ENCODE assay signal across 8 cellular contexts in the genomic region with DNA sequence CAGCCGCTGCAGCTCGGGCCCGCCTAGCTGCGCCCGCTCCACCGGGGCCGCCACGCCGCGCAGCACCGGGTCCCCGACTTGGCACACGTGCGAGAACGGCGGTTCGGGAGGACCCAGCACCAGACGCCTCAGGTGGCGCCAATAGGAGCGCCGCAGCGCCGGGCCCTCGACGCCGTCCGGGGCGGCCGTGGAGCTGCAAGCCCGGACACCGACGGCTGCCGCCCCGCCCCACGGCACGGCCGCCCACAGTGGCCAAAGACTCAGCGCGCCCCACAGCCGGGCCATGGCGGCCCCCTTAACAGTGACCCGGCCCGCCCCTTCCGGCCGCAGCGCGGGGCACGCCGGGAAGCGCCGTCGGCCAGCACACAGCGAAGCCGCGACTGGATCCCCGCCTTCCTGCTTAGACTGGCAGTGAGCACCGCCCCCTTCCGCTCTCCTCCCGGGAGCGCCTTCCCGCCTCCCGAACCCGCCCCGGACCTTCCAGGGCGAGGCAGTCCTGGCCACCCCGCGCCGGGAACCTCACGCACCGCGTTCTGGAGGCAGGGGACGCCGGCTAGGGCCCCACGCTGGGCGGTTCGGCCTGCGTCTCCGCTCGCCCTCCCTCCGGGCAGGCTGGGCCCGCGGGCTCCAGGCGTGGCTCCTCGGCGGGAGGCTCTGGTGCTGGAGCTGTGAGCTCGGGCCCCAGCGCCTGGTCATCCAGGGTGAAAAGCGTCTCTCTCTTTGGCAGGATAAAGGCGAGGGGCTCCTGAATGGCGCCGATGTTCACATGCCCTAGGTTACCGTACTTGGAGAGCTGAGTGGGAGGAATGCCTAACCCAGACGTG. TPM values are rescaled to one million over a fixed set of nuclear protein-coding genes. Genes with fewer than 3 reads are reported as not detected.
A peak's percentile ranks its signal among the peaks of the same experiment; 100 is the strongest.
DNase-seq lines count a peak whose midpoint lies in the region; ATAC-seq and TF ChIP-seq lines count a peak whose summit lies in the region.

A gene with protein sequence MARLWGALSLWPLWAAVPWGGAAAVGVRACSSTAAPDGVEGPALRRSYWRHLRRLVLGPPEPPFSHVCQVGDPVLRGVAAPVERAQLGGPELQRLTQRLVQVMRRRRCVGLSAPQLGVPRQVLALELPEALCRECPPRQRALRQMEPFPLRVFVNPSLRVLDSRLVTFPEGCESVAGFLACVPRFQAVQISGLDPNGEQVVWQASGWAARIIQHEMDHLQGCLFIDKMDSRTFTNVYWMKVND (minus strand): TSS at position 303 of the 824 bp plus-strand sequence. CDS start 18 bp downstream, at position 285.

- H3K4me3 ChIP-seq in muscle layer of colon (ENCODE audit: low read depth in 1 of 2, low read length in 2 of 2): peak within 1 kb of the TSS; percentile 77 to 79

- peaks cover 37% of the 10 kb centered on the region for H3K4me1 ChIP-seq in muscle layer of colon (ENCODE audit: insufficient read depth, low read length)

- H3K27ac ChIP-seq in muscle layer of colon (ENCODE audit: low read depth, low read length): peak within 1 kb of the TSS; percentile 98

- H3K27me3 ChIP-seq in muscle layer of colon (ENCODE audit: control insufficient read depth in 1 of 2, insufficient read depth in 2 of 2, low read length in 2 of 2): no peaks in the 10 kb centered on the region

- peak; percentile 88 for ATAC-seq in GM21737 (IDR thresholded peaks at IDR 0.05; ENCODE audit: unreplicated experiment)
- peak; percentile 90 for ATAC-seq in esophagus mucosa

- DNase-seq in DMS79 treated with DMSO at 0.1 percent for 48 hours (lab: John Stamatoyannopoulos, UW): peak; percentile 65
- peak; percentile 68 for DNase-seq in KG1 (lab: John Stamatoyannopoulos, UW)
- DNase-seq in activated T-cell treated with anti-CD3 and anti-CD28 coated beads, Interleukin-2, amount 50 U/mL, for 48 hours: peak; percentile 88 to 91
- DNase-seq in stimulated activated CD8-positive, alpha-beta memory T cell treated with anti-CD3 and anti-CD28 coated beads, Interleukin-7, amount 100 ng/mL, for 1 hour (ENCODE audit: low read depth in 2 of 2): peak; percentile 70 to 75

- peak within 1 kb of the TSS; percentile 46 for H3K9ac ChIP-seq in muscle layer of colon (ENCODE audit: low read length)

- peaks cover 53% of the 10 kb centered on the region for H3K36me3 ChIP-seq in muscle layer of colon (ENCODE audit: insufficient read depth, low read length)

- H3K9me3 ChIP-seq in muscle layer of colon (ENCODE audit: low read length): no peaks in the 10 kb centered on the region

TF ChIP-seq in PFSK-1, 5 proteins besides CTCF, POLR2A, EP300 and RAD21:
- TF ChIP-seq, protein P1, sequence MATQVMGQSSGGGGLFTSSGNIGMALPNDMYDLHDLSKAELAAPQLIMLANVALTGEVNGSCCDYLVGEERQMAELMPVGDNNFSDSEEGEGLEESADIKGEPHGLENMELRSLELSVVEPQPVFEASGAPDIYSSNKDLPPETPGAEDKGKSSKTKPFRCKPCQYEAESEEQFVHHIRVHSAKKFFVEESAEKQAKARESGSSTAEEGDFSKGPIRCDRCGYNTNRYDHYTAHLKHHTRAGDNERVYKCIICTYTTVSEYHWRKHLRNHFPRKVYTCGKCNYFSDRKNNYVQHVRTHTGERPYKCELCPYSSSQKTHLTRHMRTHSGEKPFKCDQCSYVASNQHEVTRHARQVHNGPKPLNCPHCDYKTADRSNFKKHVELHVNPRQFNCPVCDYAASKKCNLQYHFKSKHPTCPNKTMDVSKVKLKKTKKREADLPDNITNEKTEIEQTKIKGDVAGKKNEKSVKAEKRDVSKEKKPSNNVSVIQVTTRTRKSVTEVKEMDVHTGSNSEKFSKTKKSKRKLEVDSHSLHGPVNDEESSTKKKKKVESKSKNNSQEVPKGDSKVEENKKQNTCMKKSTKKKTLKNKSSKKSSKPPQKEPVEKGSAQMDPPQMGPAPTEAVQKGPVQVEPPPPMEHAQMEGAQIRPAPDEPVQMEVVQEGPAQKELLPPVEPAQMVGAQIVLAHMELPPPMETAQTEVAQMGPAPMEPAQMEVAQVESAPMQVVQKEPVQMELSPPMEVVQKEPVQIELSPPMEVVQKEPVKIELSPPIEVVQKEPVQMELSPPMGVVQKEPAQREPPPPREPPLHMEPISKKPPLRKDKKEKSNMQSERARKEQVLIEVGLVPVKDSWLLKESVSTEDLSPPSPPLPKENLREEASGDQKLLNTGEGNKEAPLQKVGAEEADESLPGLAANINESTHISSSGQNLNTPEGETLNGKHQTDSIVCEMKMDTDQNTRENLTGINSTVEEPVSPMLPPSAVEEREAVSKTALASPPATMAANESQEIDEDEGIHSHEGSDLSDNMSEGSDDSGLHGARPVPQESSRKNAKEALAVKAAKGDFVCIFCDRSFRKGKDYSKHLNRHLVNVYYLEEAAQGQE (IDR thresholded peaks at IDR 0.05; ENCODE audit: insufficient read depth in 1 of 2, low read depth in 2 of 2, low read length in 2 of 2): no peak
- TF ChIP-seq FOXP2 (optimal IDR thresholded peaks at IDR 0.05; ENCODE audit: borderline replicate concordance, extremely low read depth, extremely low read length, insufficient read depth) (peak; percentile 51), SIN3A (IDR thresholded peaks at IDR 0.05; ENCODE audit: borderline replicate concordance, insufficient read depth, low read length) (0 out of 2 replicates have a peak, but pooled peaks have one; percentile 6), POLR2AphosphoS5 (IDR thresholded peaks at IDR 0.05; ENCODE audit: low read depth, low read length) (peak; percentile 88), TAF1 (IDR thresholded peaks at IDR 0.05; ENCODE audit: borderline replicate concordance, insufficient read depth, low read length) (peak; percentile 31; the same call in 1 of the 2 replicates)

RNA-seq across cellular contexts. Expression of the gene that starts here (rescaled TPM):
- 31.5 TPM for polyA plus RNA-seq in PFSK-1 (2012; ENCODE audit: insufficient read length, low read depth)
- total RNA-seq in esophagus mucosa: 11.3 TPM

Comparison
In these comparisons a context has a peak if more than half of its experiments do, and no peak if none do; other contexts are left out.
1. Peak in every context shown above with its lines: DNase-seq, ATAC-seq, H3K4me3 ChIP-seq and H3K27ac ChIP-seq.